8 cellular contexts compared by ENCODE assay signal in the genomic region with DNA sequence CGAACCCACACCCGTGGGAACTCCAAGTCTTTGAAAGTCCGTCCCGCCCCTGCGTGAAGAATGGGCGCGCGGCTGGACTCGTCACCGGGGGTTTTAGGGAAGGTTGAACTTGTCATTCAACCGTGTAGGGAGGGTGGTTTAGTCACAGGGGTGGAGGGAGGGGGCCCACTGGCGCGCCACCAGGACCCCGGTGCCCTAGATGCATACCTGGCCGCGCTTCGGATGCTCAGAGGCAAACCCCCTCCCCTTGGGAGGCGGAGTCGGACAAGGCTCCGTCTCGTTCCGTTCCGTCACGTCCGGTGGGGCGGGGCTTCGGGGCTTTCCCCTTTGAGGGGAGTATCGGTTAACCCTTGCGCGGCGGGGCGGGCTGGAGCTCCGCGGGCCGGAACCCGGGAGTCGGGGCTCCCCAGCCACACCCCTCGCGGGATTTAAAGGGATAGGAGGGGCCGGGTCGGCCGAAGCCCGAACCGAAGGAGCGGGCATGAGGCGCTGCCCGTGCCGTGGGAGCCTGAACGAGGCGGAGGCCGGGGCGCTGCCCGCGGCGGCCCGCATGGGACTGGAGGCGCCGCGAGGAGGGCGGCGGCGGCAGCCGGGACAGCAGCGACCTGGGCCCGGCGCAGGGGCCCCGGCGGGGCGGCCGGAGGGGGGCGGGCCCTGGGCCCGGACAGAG. TPM values are rescaled to one million over a fixed set of nuclear protein-coding genes. Genes with fewer than 3 reads are reported as not detected.
DNase-seq lines count a peak whose midpoint lies in the region; ATAC-seq, FAIRE-seq and TF ChIP-seq lines count a peak whose summit lies in the region.

A gene (minus strand): TSS at position 232 of the 670 bp plus-strand sequence. CDS start 2,254 bp downstream, outside the sequence.
A gene (plus strand): TSS at position 458 of the 670 bp plus-strand sequence. CDS start 24 bp downstream, at position 482.

- TF ChIP-seq POLR2A in GM12891 (IDR thresholded peaks at IDR 0.05; ENCODE audit: low read depth, low read length) (no peak), tibial nerve (IDR thresholded peaks at IDR 0.05) (peak; percentile 88 to 95)

- peaks cover 30% of the 10 kb centered on the region for H3K79me2 ChIP-seq in trophoblast cell (ENCODE audit: control insufficient read depth, insufficient read depth, low read length, poor library complexity)

- peak; percentile 94 for FAIRE-seq in GM12891 (lab: Jason Lieb, UNC)

- H4K8ac ChIP-seq in trophoblast cell (ENCODE audit: low read depth, low read length): peak within 1 kb of the TSS; percentile 78

- H3K27me3 ChIP-seq in trophoblast cell (ENCODE audit: insufficient read depth, low read length) (no peaks in the 10 kb centered on the region), tibial nerve (no peaks in the 10 kb centered on the region)

- ATAC-seq in HG02840 (IDR thresholded peaks at IDR 0.05; ENCODE audit: low FRiP score, unreplicated experiment): peak; percentile 78

- peak within 1 kb of the TSS; percentile 46 for H3K18ac ChIP-seq in trophoblast cell (ENCODE audit: low read length)

- peak within 1 kb of the TSS; percentile 82 for H3K4me2 ChIP-seq in trophoblast cell (ENCODE audit: low read length)

- TF ChIP-seq CTCF in tibial nerve (IDR thresholded peaks at IDR 0.05): peak in 4 of 5 experiments; percentile 11 to 87 (median 57)

- H3K23ac ChIP-seq in trophoblast cell (ENCODE audit: low read length): no peak within 1 kb of the TSS

- no peaks in the 10 kb centered on the region for H3K9me3 ChIP-seq in trophoblast cell (ENCODE audit: insufficient read depth, low read depth, low read length)
- no peaks in the 10 kb centered on the region for H3K9me3 ChIP-seq in tibial nerve

- TF ChIP-seq EP300 in tibial nerve (IDR thresholded peaks at IDR 0.05): peak; percentile 94 to 98

- intact Hi-C loops in cardiac septum (cut with DNase I): loop anchor here (1.0 to 10.0 kb wide), 5 partner anchors 53 to 1302 kb away; a partner anchor contains a TSS

- peak within 1 kb of the TSS; percentile 73 for H4K12ac ChIP-seq in trophoblast cell (ENCODE audit: low read depth, low read length)

- 0 to 1% (median 0%) methylated on average over 70 to 72 of the region's 72 CpGs for whole genome bisulfite sequencing in adipose tissue, 3 donors
- WGBS in trophoblast cell (ENCODE audit: extremely low coverage, insufficient coverage, insufficient read length): no CpG with 5 or more reads among the region's 72 CpGs
- WGBS in tibial nerve, 2 donors: 1% methylated on average over 11 to 36 of the region's 72 CpGs

- peak within 1 kb of the TSS; percentile 42 for H2AFZ ChIP-seq in trophoblast cell (ENCODE audit: insufficient read depth, low read length, poor library complexity)

- DNase-seq in GM12891 (ENCODE audit: insufficient read length, low spot score) (peak; percentile 97), NCI-H1436 (lab: John Stamatoyannopoulos, UW) (peak; percentile 99), SW480 (ENCODE audit: low spot score) (peak; percentile 98), cardiac septum (ENCODE audit: low spot score) (peak; percentile 100), trophoblast cell (peak; percentile 97 to 99), tibial nerve (ENCODE audit: low spot score in 2 of 2) (peak; percentile 100)

- H3K4me3 ChIP-seq in trophoblast cell (ENCODE audit: low read depth, low read length): peak within 1 kb of the TSS; percentile 73
- peak within 1 kb of the TSS; percentile 63 to 81 (median 74) for H3K4me3 ChIP-seq in tibial nerve

- H3K4ac ChIP-seq in trophoblast cell (ENCODE audit: low read depth, low read length): peak within 1 kb of the TSS; percentile 76

- H4K91ac ChIP-seq in trophoblast cell (ENCODE audit: low read depth, low read length): peak within 1 kb of the TSS; percentile 86

- peaks cover 11 to 13% of the 10 kb centered on the region in 2 experiments for H3K4me1 ChIP-seq in trophoblast cell (ENCODE audit: control insufficient read depth in 1 of 2, insufficient read depth in 2 of 2, low read length in 2 of 2)
- peaks cover 0 to 68% (median 30%) of the 10 kb centered on the region in 4 donors for H3K4me1 ChIP-seq in tibial nerve

- H2AK5ac ChIP-seq in trophoblast cell (ENCODE audit: low read length): peak within 1 kb of the TSS; percentile 65

- peak within 1 kb of the TSS; percentile 95 for H3K27ac ChIP-seq in adipose tissue (ENCODE audit: low read depth, low read length)
- H3K27ac ChIP-seq in trophoblast cell (ENCODE audit: low read depth, low read length): peak within 1 kb of the TSS; percentile 98
- H3K27ac ChIP-seq in tibial nerve: peak within 1 kb of the TSS; percentile 92 to 99 (median 94)

- peaks cover 41% of the 10 kb centered on the region for H3K79me1 ChIP-seq in trophoblast cell (ENCODE audit: low read length)

- peak within 1 kb of the TSS; percentile 94 for H2BK5ac ChIP-seq in trophoblast cell (ENCODE audit: low read depth, low read length, poor library complexity)

- H3K36me3 ChIP-seq in trophoblast cell (ENCODE audit: control insufficient read depth in 1 of 2, insufficient read depth in 2 of 2, low read length in 2 of 2) (peaks cover 4 to 11% of the 10 kb centered on the region in 2 experiments), tibial nerve (peaks cover 0 to 12% (median 0%) of the 10 kb centered on the region in 3 donors)

- peak within 1 kb of the TSS; percentile 91 for H2BK120ac ChIP-seq in trophoblast cell (ENCODE audit: insufficient read depth, low read length, poor library complexity)

- H3K14ac ChIP-seq in trophoblast cell (ENCODE audit: low read length): peak within 1 kb of the TSS; percentile 88

- H2BK12ac ChIP-seq in trophoblast cell (ENCODE audit: low read length): peak within 1 kb of the TSS; percentile 83

- peak within 1 kb of the TSS; percentile 79 for H3K9ac ChIP-seq in trophoblast cell (ENCODE audit: low read length)

TF ChIP-seq in GM12891, 5 proteins besides CTCF, POLR2A, EP300 and RAD21:
- TF ChIP-seq POLR2AphosphoS5 (IDR thresholded peaks at IDR 0.05; ENCODE audit: low read depth, low read length) (no peak), PAX5 (IDR thresholded peaks at IDR 0.05; ENCODE audit: insufficient read depth, low read length, severe bottlenecking) (no peak), SPI1 (IDR thresholded peaks at IDR 0.05; ENCODE audit: low read depth, low read length) (no peak), POU2F2 (IDR thresholded peaks at IDR 0.05; ENCODE audit: low read depth, low read length) (0 out of 2 replicates have a peak, but pooled peaks have one; percentile 34)

RNA-seq across cellular contexts. Expression of the first gene that starts in this region (rescaled TPM):
- 23.6 TPM for polyA plus RNA-seq in GM12891 (2012; ENCODE audit: low read depth, missing spikeins)
- 10 to 100 TPM; 26.2 to 35.5 (median 29.4) TPM for polyA plus RNA-seq in adipose tissue
- total RNA-seq in cardiac septum (18.1 TPM), tibial nerve (10 to 100 TPM; 71.0 to 88.6 (median 84.3) TPM)
- polyA plus RNA-seq in trophoblast cell (2013): 14.4 and 14.9 TPM in 2 replicates

RNA-seq across cellular contexts. Expression of the second gene that starts in this region (rescaled TPM):
- 3.3 TPM for polyA plus RNA-seq in GM12891 (2012; ENCODE audit: low read depth, missing spikeins)
- 10 to 100 TPM; 14.6 to 58.3 (median 43.1) TPM for polyA plus RNA-seq in adipose tissue
- total RNA-seq in cardiac septum (10.0 TPM), tibial nerve (100 to 1,000 TPM in 1 of 4 donors, 10 to 100 TPM in 3; 72.0 to 114 (median 90.9) TPM)
- polyA plus RNA-seq in trophoblast cell (2013): 13.1 and 13.5 TPM in 2 replicates

Comparison
In these comparisons a context has a peak if more than half of its experiments do, and no peak if none do; other contexts are left out.
1. Peak in every context shown above with its lines: DNase-seq, ATAC-seq, H3K4me3 ChIP-seq and H3K27ac ChIP-seq.